In genomic region chr22:30204742-30205111, GRCh38 we compare ENCODE assay signal across 10 cellular contexts. TPM values are rescaled to one million over a fixed set of nuclear protein-coding genes. Genes with fewer than 3 reads are reported as not detected.
DNase-seq lines count a peak whose midpoint lies in the region; ATAC-seq, FAIRE-seq and TF ChIP-seq lines count a peak whose summit lies in the region.
"Had no signal": no experiment of that assay in that cellular context is flagged by ENCODE, and none has a peak within 500 bp of the region (broad histone marks: within the 10 kb centered on the region; RNA-seq: fewer than 3 reads in every experiment).

No MANE protein-coding gene starts in this region.

- TF ChIP-seq EP300 in A549 (IDR thresholded peaks at IDR 0.05) = no peak

- TF ChIP-seq POLR2A in A549 (IDR thresholded peaks at IDR 0.05; ENCODE audit: low read length) (no peak), breast epithelium (IDR thresholded peaks at IDR 0.05) (no peak)

- H3K4me3 ChIP-seq in A549 = no peak overlapping the region
- H3K4me3 ChIP-seq in HFF-Myc (replicated peaks; ENCODE audit: low read depth, low read length) = no peak overlapping the region
- no peak overlapping the region for H3K4me3 ChIP-seq in breast epithelium
- H3K4me3 ChIP-seq in endodermal cell (ENCODE audit: low read length) = no peak overlapping the region
- H3K4me3 ChIP-seq: Peyer's patch had no signal

- H3K27me3 ChIP-seq in breast epithelium (no peaks in the 10 kb centered on the region), endodermal cell (ENCODE audit: control insufficient read depth, insufficient read depth, low read length, poor library complexity, severe bottlenecking) (no peaks in the 10 kb centered on the region)
- H3K27me3 ChIP-seq: Peyer's patch had no signal

- peaks cover 65% of the 10 kb centered on the region for H3K4me1 Mint-ChIP-seq in mesothelial cell of epicardium
- H3K4me1 Mint-ChIP-seq in endodermal cell = peaks cover 14% of the 10 kb centered on the region

- peak overlapping the region; percentile 99 for H3K27ac Mint-ChIP-seq in mesothelial cell of epicardium
- H3K27ac Mint-ChIP-seq in endodermal cell = no peak overlapping the region
- H3K27ac Mint-ChIP-seq: CD8-positive, alpha-beta T cell had no signal

- H3K9me3 Mint-ChIP-seq in mesothelial cell of epicardium (peaks cover 8% of the 10 kb centered on the region), endodermal cell (peaks cover 2% of the 10 kb centered on the region)
- H3K9me3 Mint-ChIP-seq: CD8-positive, alpha-beta T cell had no signal

- no peak for DNase-seq in A549 (ENCODE audit: low read depth in 1 of 2, low spot score in 1 of 2)
- DNase-seq in HFF-Myc (ENCODE audit: extremely low read depth, low read depth) = peak; percentile 56
- DNase-seq in breast epithelium (ENCODE audit: low spot score in 2 of 2) = no peak
- DNase-seq in mesothelial cell of epicardium (ENCODE audit: low spot score in 2 of 2, unreplicated experiment in 2 of 2) = no peak
- DNase-seq in endodermal cell = no peak
- no peak for DNase-seq in HT-29 (ENCODE audit: low spot score)
- no peak for DNase-seq in activated CD4-positive, alpha-beta T cell treated with anti-CD3 and anti-CD28 coated beads for 4 hours
- DNase-seq: CD8-positive, alpha-beta T cell; Peyer's patch had no signal

- peak overlapping the region; percentile 69 for H3K4me2 ChIP-seq in A549

- ATAC-seq in A549 = no peak
- no peak for ATAC-seq in GM21526 (IDR thresholded peaks at IDR 0.05; ENCODE audit: low FRiP score, unreplicated experiment)
- ATAC-seq: CD8-positive, alpha-beta T cell had no signal

- no peak overlapping the region for H3K9ac ChIP-seq in endodermal cell (ENCODE audit: extremely low read depth, low read length, poor library complexity, severe bottlenecking)

- peaks cover 9% of the 10 kb centered on the region; the same call in 2 of the 3 replicates for H3K9me3 ChIP-seq in A549
- no peaks in the 10 kb centered on the region for H3K9me3 ChIP-seq in breast epithelium
- H3K9me3 ChIP-seq in endodermal cell (ENCODE audit: control insufficient read depth, low read length) = no peaks in the 10 kb centered on the region
- H3K9me3 ChIP-seq: Peyer's patch had no signal

- H3K27ac ChIP-seq in A549 (peak overlapping the region; percentile 95 to 100), breast epithelium (peak overlapping the region; percentile 81 to 88), endodermal cell (ENCODE audit: low read depth, low read length) (no peak overlapping the region)

- TF ChIP-seq CTCF in A549 (IDR thresholded peaks at IDR 0.05) (no peak), HFF-Myc (IDR thresholded peaks at IDR 0.05; ENCODE audit: low read depth, low read length, missing control alignments) (no peak), breast epithelium (IDR thresholded peaks at IDR 0.05) (no peak), mesothelial cell of epicardium (IDR thresholded peaks at IDR 0.05; ENCODE audit: unreplicated experiment) (no peak), endodermal cell (conservative IDR thresholded peaks at IDR 0.05) (no peak)

- H3K36me3 ChIP-seq in breast epithelium = no peaks in the 10 kb centered on the region
- H3K36me3 ChIP-seq in endodermal cell (ENCODE audit: control insufficient read depth, insufficient read depth, low read length) = no peaks in the 10 kb centered on the region
- H3K36me3 ChIP-seq: Peyer's patch had no signal

- intact Hi-C loops in breast epithelium (cut with DNase I; ENCODE audit: low total_unique reads) = no loop called here

- peaks cover 1% of the 10 kb centered on the region for H3K36me3 Mint-ChIP-seq in mesothelial cell of epicardium
- no peaks in the 10 kb centered on the region for H3K36me3 Mint-ChIP-seq in endodermal cell (ENCODE audit: low read depth)
- H3K36me3 Mint-ChIP-seq: CD8-positive, alpha-beta T cell had no signal

- 64% methylated on average over 10 of the region's 10 CpGs for WGBS in A549 (ENCODE audit: missing lambda C conversion rate)
- WGBS in endodermal cell (ENCODE audit: insufficient coverage in 1 of 2, insufficient read length in 1 of 2), 2 experiments = 91 to 100% methylated on average over 3 to 10 of the region's 10 CpGs

- H3K4me3 Mint-ChIP-seq in mesothelial cell of epicardium (no peak overlapping the region), endodermal cell (no peak overlapping the region)
- H3K4me3 Mint-ChIP-seq: CD8-positive, alpha-beta T cell had no signal

- CTCF ChIA-PET in A549 (lab: Yijun Ruan, JAX) = interaction anchor here (0.9 to 1.9 kb wide), 7 partner anchors 9 to 96 kb away, joined by 3 to 10 read pairs (median 3); no protein-coding TSS in a partner anchor

- no peak for FAIRE-seq in A549 (lab: Jason Lieb, UNC)

- H3K27me3 Mint-ChIP-seq in mesothelial cell of epicardium (ENCODE audit: low read depth) (no peaks in the 10 kb centered on the region), endodermal cell (ENCODE audit: insufficient read depth) (peaks cover 14% of the 10 kb centered on the region)

- peaks cover 63% of the 10 kb centered on the region for H3K4me1 ChIP-seq in A549
- H3K4me1 ChIP-seq in breast epithelium = peaks cover 13 to 20% of the 10 kb centered on the region in 2 donors
- H3K4me1 ChIP-seq in endodermal cell (ENCODE audit: control insufficient read depth, insufficient read depth, low read length) = no peaks in the 10 kb centered on the region

- POLR2A ChIA-PET in A549 (lab: Yijun Ruan, JAX) = interaction anchor here (0.9 to 5.2 kb wide), 5 partner anchors 8 to 88 kb away, joined by 3 to 47 read pairs (median 5); no protein-coding TSS in a partner anchor

- TF ChIP-seq RAD21 in A549 (conservative IDR thresholded peaks at IDR 0.05 in 1 of 2, IDR thresholded peaks at IDR 0.05 in 1 of 2) = no peak

TF ChIP-seq in A549, 52 proteins besides CTCF, POLR2A, EP300 and RAD21:
- TF ChIP-seq HEYL (CRISPR knock-in tag; IDR thresholded peaks at IDR 0.05) (peak; percentile 28; the same call in 1 of the 2 replicates), POLR2AphosphoS2 (conservative IDR thresholded peaks at IDR 0.05; ENCODE audit: low read length) (no peak), HOXB13 (CRISPR knock-in tag; IDR thresholded peaks at IDR 0.05; ENCODE audit: low read depth) (peak; percentile 92), HOXB5 (CRISPR knock-in tag; IDR thresholded peaks at IDR 0.05) (peak; percentile 92), ZSCAN20 (CRISPR knock-in tag; IDR thresholded peaks at IDR 0.05) (peak; percentile 60), HOXA7 (CRISPR knock-in tag; IDR thresholded peaks at IDR 0.05) (peak; percentile 60; the same call in 1 of the 2 replicates), EHF (CRISPR knock-in tag; IDR thresholded peaks at IDR 0.05) (peak; percentile 94; the same call in 1 of the 2 replicates), FOXS1 (CRISPR knock-in tag; IDR thresholded peaks at IDR 0.05) (0 out of 2 replicates have a peak, but pooled peaks have one; percentile 49), ZNF302 (CRISPR knock-in tag; IDR thresholded peaks at IDR 0.05) (peak; percentile 24; the same call in 1 of the 2 replicates), ZC3H11A (IDR thresholded peaks at IDR 0.05) (no peak), TFCP2L1 (CRISPR knock-in tag; IDR thresholded peaks at IDR 0.05) (peak; percentile 77), HMGXB4 (CRISPR knock-in tag; IDR thresholded peaks at IDR 0.05; ENCODE audit: borderline replicate concordance) (peak; percentile 76; the same call in 1 of the 2 replicates), RFX5 (IDR thresholded peaks at IDR 0.05) (no peak)
- TF ChIP-seq, protein P1, sequence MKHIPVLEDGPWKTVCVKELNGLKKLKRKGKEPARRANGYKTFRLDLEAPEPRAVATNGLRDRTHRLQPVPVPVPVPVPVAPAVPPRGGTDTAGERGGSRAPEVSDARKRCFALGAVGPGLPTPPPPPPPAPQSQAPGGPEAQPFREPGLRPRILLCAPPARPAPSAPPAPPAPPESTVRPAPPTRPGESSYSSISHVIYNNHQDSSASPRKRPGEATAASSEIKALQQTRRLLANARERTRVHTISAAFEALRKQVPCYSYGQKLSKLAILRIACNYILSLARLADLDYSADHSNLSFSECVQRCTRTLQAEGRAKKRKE (CRISPR knock-in tag; IDR thresholded peaks at IDR 0.05; ENCODE audit: low read depth) = peak; percentile 17; the same call in 1 of the 2 replicates

RNA-seq across cellular contexts. Expression of gene LIF, which starts 41.8 kb away (rescaled TPM):
- 54.5 and 64.7 TPM in 2 replicates for polyA plus RNA-seq in A549 (2011; rRNA removed)
- 53.0 and 70.6 TPM in 2 replicates for polyA plus RNA-seq in A549 (2012; cell fraction: cytosol; rRNA removed)
- 279 and 384 TPM in 2 replicates for polyA plus RNA-seq in A549 (2012; cell fraction: nucleus; rRNA removed)
- polyA plus RNA-seq in A549 (2017; fragmentation: RNase III; extraction: RNeasy Plus Mini Kit Qiagen cat#74134 plus additional on column Dnase treatment) = 40.7 to 49.3 TPM (median 44.3 TPM) in 3 replicates
- 62.7 and 126 TPM in 2 replicates for polyA minus RNA-seq in A549 (2011; rRNA and poly(A)+ RNA removed)
- total RNA-seq in breast epithelium = 1 to 10 TPM; 1.4 to 9.5 (median 1.6) TPM
- total RNA-seq in mesothelial cell of epicardium = 15.4 to 16.9 TPM (median 15.8 TPM) in 3 replicates
- total RNA-seq in endodermal cell = under 1 TPM; 0.31 to 0.77 TPM
- polyA plus RNA-seq in endodermal cell (2013, experiment 1 of 2) = 0.78 TPM
- polyA plus RNA-seq in endodermal cell (2013, experiment 2 of 2) = 0.87 TPM
- total RNA-seq in HT-29 (2014; rRNA removed; shearing (Covaris generic)) = 48.5 and 50.2 TPM in 2 replicates
